In the genomic region with DNA sequence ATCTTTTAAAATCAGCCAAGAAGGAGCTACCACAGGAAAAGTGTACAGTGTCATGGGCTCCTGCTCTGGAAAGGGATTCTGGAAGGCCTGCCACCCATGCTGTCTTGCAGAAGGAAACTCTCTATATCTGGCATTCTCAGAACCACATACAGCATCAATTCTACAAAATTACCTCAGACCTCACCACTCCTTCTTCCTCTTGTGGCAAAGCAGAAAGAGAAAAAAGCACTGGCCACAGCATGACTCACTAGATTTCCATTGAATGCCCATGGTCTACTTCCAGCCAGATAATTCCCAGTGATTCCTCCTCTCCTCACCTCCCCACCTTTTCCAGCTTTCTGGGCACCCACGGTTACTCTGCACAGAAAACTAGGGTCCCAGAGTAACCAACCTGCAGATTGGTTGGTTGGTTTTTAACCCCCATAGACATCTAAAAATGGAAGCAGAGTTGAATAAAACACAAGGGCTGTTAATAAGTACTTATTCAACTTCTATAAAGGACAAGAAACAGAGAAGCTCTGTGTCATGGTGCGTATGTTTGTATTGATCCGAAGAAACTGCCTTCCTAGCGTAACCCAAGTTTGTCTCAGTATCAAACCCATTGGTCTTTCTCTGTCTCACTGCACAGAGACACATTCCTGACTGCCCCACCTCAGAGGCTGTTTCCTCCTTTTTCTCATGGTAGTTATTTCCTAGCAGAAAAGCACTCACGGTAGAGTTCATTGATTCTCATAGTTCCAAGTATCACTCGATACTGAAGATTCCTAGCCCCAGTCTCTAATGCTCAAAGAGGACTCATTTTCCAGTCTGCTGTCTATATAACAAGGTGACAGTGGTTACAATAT, we compare ENCODE assay signal across 10 cellular contexts.
DNase-seq lines count a peak whose midpoint lies in the region; ATAC-seq and TF ChIP-seq lines count a peak whose summit lies in the region.
"Had no signal": no experiment of that assay in that cellular context is flagged by ENCODE, and none has a peak within 500 bp of the region (broad histone marks: within the 10 kb centered on the region; RNA-seq: fewer than 3 reads in every experiment).

No MANE protein-coding gene starts in this region.

- H3K4me1 ChIP-seq in BLaER1 treated with 17β-estradiol and CSF1 and Interleukin-3, amounts not matched to agents 10 nM and 100 nM = peaks cover 0 to 65% (median 15%) of the 10 kb centered on the region in 10 experiments; a peak in 14 of 20 replicates
- no peaks in the 10 kb centered on the region for H3K4me1 ChIP-seq in MM.1S (ENCODE audit: low read length)

- H3K36me3 ChIP-seq in BLaER1 treated with 17β-estradiol and CSF1 and Interleukin-3, amounts not matched to agents 10 nM and 100 nM = peaks cover 0 to 21% (median 0%) of the 10 kb centered on the region in 11 experiments; a peak in 4 of 22 replicates
- no peaks in the 10 kb centered on the region for H3K36me3 ChIP-seq in MM.1S (replicated peaks; ENCODE audit: insufficient read depth, low read length)

- no peaks in the 10 kb centered on the region for H3K79me2 ChIP-seq in MM.1S (ENCODE audit: low read length)

- no peaks in the 10 kb centered on the region for H3K36me3 Mint-ChIP-seq in WTC11
- H3K36me3 Mint-ChIP-seq in osteocyte (ENCODE audit: unreplicated experiment) = no peaks in the 10 kb centered on the region

- TF ChIP-seq CTCF in WTC11 (IDR thresholded peaks at IDR 0.05) (no peak), osteocyte (IDR thresholded peaks at IDR 0.05) (no peak), MM.1S (IDR thresholded peaks at IDR 0.05; ENCODE audit: low read length) (no peak)

- peak overlapping the region in 7 of 11 experiments; percentile 42 to 79 (median 66); a peak in 13 of 22 replicates for H3K4me2 ChIP-seq in BLaER1 treated with 17β-estradiol and CSF1 and Interleukin-3, amounts not matched to agents 10 nM and 100 nM
- H3K4me2 ChIP-seq in MM.1S (ENCODE audit: low read depth, low read length) = no peak overlapping the region

- no peaks in the 10 kb centered on the region for H3F3A ChIP-seq in MM.1S (ENCODE audit: insufficient read depth, low read length)

- H3K27ac Mint-ChIP-seq in WTC11 (peak overlapping the region; percentile 16; the same call in 1 of the 2 replicates), osteocyte (ENCODE audit: unreplicated experiment) (no peak overlapping the region)

- no peaks in the 10 kb centered on the region for H3K27me3 Mint-ChIP-seq in WTC11 (ENCODE audit: low read depth)
- no peaks in the 10 kb centered on the region for H3K27me3 Mint-ChIP-seq in osteocyte (ENCODE audit: unreplicated experiment)

- no peak overlapping the region for H3K4me3 Mint-ChIP-seq in WTC11
- H3K4me3 Mint-ChIP-seq in osteocyte (ENCODE audit: unreplicated experiment) = no peak overlapping the region

- DNase-seq in WTC11 (ENCODE audit: low spot score) (no peak), kidney tubule cell (ENCODE audit: low spot score) (peak; percentile 87), cerebellum (ENCODE audit: low spot score) (no peak), osteocyte (ENCODE audit: extremely low spot score, unreplicated experiment) (no peak), MM.1S (no peak)
- DNase-seq: DND-41; NK-92 treated with Interleukin-12 subunit alpha and Interleukin-12 subunit beta, amount 100 ng/mL, for 24 hours had no signal

- no peaks in the 10 kb centered on the region for H3K9me3 ChIP-seq in BLaER1 treated with 17β-estradiol and CSF1 and Interleukin-3, amounts not matched to agents 10 nM and 100 nM (replicated peaks in 1 of 11)
- H3K9me3 ChIP-seq in MM.1S (replicated peaks; ENCODE audit: insufficient read depth, low read length) = no peaks in the 10 kb centered on the region

- H3K27me3 ChIP-seq in BLaER1 treated with 17β-estradiol and CSF1 and Interleukin-3, amounts not matched to agents 10 nM and 100 nM = no peaks in the 10 kb centered on the region
- H3K27me3 ChIP-seq in MM.1S (replicated peaks; ENCODE audit: insufficient read depth, low read length) = no peaks in the 10 kb centered on the region

- CTCF ChIA-PET in WTC11 (lab: Charles Lee) = no interaction called here

- H2AFZ ChIP-seq in MM.1S (ENCODE audit: low read length) = no peak overlapping the region

- H3K27ac ChIP-seq in BLaER1 treated with 17β-estradiol and CSF1 and Interleukin-3, amounts not matched to agents 10 nM and 100 nM = peak overlapping the region in 5 of 11 experiments; percentile 26 to 46 (median 32); a peak in 6 of 22 replicates
- no peak overlapping the region for H3K27ac ChIP-seq in MM.1S (ENCODE audit: low read length)

- POLR2A ChIA-PET in WTC11 (lab: Charles Lee) = no interaction called here

- no peaks in the 10 kb centered on the region for H3K9me2 ChIP-seq in MM.1S (replicated peaks; ENCODE audit: insufficient read depth, low read length)

- H4K20me1 ChIP-seq in BLaER1 treated with 17β-estradiol and CSF1 and Interleukin-3, amounts not matched to agents 10 nM and 100 nM = 0 out of 22 replicates have a peak, but pooled peaks cover 0 to 4% (median 0%) of the 10 kb centered on the region in 11 experiments
- no peaks in the 10 kb centered on the region for H4K20me1 ChIP-seq in MM.1S (ENCODE audit: insufficient read depth, low read length)

- ATAC-seq in HG02870 (IDR thresholded peaks at IDR 0.05; ENCODE audit: unreplicated experiment) (peak; percentile 66), WTC11 (no peak), HG02571 (IDR thresholded peaks at IDR 0.05; ENCODE audit: unreplicated experiment) (no peak)

- H3K9me3 Mint-ChIP-seq in WTC11 = no peaks in the 10 kb centered on the region
- H3K9me3 Mint-ChIP-seq in osteocyte (ENCODE audit: unreplicated experiment) = no peaks in the 10 kb centered on the region

- H3K9ac ChIP-seq in BLaER1 treated with 17β-estradiol and CSF1 and Interleukin-3, amounts not matched to agents 10 nM and 100 nM = no peak overlapping the region
- H3K9ac ChIP-seq in MM.1S (ENCODE audit: low read length) = no peak overlapping the region

- no peak overlapping the region for H3K4me3 ChIP-seq in BLaER1 treated with 17β-estradiol and CSF1 and Interleukin-3, amounts not matched to agents 10 nM and 100 nM
- H3K4me3 ChIP-seq in MM.1S (ENCODE audit: low read length) = no peak overlapping the region

- H3K4me1 Mint-ChIP-seq in WTC11 = peaks cover 21% of the 10 kb centered on the region
- H3K4me1 Mint-ChIP-seq in osteocyte (ENCODE audit: unreplicated experiment) = peaks cover 2% of the 10 kb centered on the region

TF ChIP-seq in WTC11, 78 proteins besides CTCF, POLR2A, EP300 and RAD21:
- no peak for TF ChIP-seq NR3C1 (CRISPR knock-in tag; conservative IDR thresholded peaks at IDR 0.05; ENCODE audit: low read depth)
- TF ChIP-seq, protein P1, sequence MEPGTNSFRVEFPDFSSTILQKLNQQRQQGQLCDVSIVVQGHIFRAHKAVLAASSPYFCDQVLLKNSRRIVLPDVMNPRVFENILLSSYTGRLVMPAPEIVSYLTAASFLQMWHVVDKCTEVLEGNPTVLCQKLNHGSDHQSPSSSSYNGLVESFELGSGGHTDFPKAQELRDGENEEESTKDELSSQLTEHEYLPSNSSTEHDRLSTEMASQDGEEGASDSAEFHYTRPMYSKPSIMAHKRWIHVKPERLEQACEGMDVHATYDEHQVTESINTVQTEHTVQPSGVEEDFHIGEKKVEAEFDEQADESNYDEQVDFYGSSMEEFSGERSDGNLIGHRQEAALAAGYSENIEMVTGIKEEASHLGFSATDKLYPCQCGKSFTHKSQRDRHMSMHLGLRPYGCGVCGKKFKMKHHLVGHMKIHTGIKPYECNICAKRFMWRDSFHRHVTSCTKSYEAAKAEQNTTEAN (CRISPR knock-in tag; IDR thresholded peaks at IDR 0.05) = no peak
- TF ChIP-seq ELF4 (CRISPR knock-in tag; IDR thresholded peaks at IDR 0.05; ENCODE audit: low read depth) = no peak
- TF ChIP-seq MAX (CRISPR knock-in tag; IDR thresholded peaks at IDR 0.05) = no peak
- no peak for TF ChIP-seq ZNF138 (CRISPR knock-in tag; conservative IDR thresholded peaks at IDR 0.05)
- TF ChIP-seq SMAD4 (CRISPR knock-in tag; IDR thresholded peaks at IDR 0.05) = no peak
- TF ChIP-seq FOXP1 (CRISPR knock-in tag; IDR thresholded peaks at IDR 0.05; ENCODE audit: borderline replicate concordance) = no peak
- TF ChIP-seq SP1 (CRISPR knock-in tag; conservative IDR thresholded peaks at IDR 0.05) = no peak
- TF ChIP-seq PRRX2 (CRISPR knock-in tag; IDR thresholded peaks at IDR 0.05) = no peak
- no peak for TF ChIP-seq SMAD3 (CRISPR knock-in tag; IDR thresholded peaks at IDR 0.05; ENCODE audit: borderline replicate concordance)
- TF ChIP-seq, protein P2, sequence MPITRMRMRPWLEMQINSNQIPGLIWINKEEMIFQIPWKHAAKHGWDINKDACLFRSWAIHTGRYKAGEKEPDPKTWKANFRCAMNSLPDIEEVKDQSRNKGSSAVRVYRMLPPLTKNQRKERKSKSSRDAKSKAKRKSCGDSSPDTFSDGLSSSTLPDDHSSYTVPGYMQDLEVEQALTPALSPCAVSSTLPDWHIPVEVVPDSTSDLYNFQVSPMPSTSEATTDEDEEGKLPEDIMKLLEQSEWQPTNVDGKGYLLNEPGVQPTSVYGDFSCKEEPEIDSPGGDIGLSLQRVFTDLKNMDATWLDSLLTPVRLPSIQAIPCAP (CRISPR knock-in tag; IDR thresholded peaks at IDR 0.05) = no peak
- TF ChIP-seq ZMAT4 (CRISPR knock-in tag; IDR thresholded peaks at IDR 0.05) = no peak
